In the genomic region with DNA sequence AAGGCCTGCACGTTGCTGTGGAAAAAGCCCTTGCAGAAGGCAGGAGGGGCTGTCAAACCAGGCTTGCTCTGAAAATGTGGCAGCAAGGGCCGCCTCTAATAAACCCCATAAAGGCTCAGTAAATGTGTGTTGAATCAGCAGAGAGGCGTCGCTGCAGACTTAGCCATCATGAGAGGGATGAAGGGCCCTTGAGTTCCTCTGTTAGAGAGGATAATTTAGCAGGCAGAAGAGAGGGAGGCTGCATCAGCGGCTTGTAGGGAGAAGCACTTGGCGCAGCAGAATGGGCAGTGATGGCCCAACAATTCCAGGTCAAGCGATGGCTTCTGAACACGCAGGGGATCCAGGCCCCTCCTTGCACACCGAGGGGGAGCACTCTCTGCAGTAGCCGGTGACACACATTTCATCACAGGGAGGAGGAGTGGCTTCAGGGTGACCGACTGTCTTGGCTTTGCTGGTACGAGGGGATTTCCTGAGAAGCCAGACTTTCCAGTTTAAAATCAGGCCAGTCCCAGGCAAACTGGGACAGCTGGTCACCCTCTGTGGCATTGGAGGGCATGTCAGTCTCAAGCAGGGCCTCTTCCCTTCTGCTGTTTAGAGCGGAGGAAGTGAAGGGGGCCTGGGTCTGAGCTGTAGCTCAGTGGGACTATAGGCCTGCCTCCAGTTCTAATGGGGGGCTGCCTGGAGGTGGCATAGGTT, we compare ENCODE assay signal across 7 cellular contexts.
DNase-seq lines count a peak whose midpoint lies in the region; TF ChIP-seq lines count a peak whose summit lies in the region.
"Not testable (repeated sequence)": the region's sequence is repeated elsewhere in the genome, so short reads cannot be mapped to it uniquely, and the experiment has no call there.

No MANE protein-coding gene starts in this region.

- not testable (repeated sequence) for H3K9ac ChIP-seq in parathyroid adenoma

- H3K27me3 ChIP-seq in PC-9 (ENCODE audit: insufficient read depth, low read depth); parathyroid adenoma (ENCODE audit: control insufficient read depth, insufficient read depth, low read length): not testable (repeated sequence)

- not testable (repeated sequence) for H3K9me2 ChIP-seq in PC-9 (ENCODE audit: insufficient read depth)

- not testable (repeated sequence) for H4K20me1 ChIP-seq in PC-9 (ENCODE audit: insufficient read depth)

- H3F3A ChIP-seq in PC-9 (ENCODE audit: insufficient read depth, low read depth) = peaks cover 23% of the 10 kb centered on the region

- not testable (repeated sequence) for BruUV-seq in PC-9 (replicated peaks; lab: Mats Ljungman, UMichigan)

- CTCF ChIA-PET in PC-9 (lab: Charles Lee) = not testable (repeated sequence)

- intact Hi-C loops in PC-9 (cut with micrococcal nuclease; ENCODE audit: unreplicated experiment) = not testable (repeated sequence)

- not testable (repeated sequence) for TF ChIP-seq CTCF in PC-9 (conservative IDR thresholded peaks at IDR 0.05); parathyroid adenoma (IDR thresholded peaks at IDR 0.05)

- POLR2A ChIA-PET in PC-9 (lab: Charles Lee; ENCODE audit: unreplicated experiment) = not testable (repeated sequence)

- H3K36me3 ChIP-seq in PC-9 (ENCODE audit: low read depth); parathyroid adenoma (ENCODE audit: control insufficient read depth, insufficient read depth, low read length): not testable (repeated sequence)

- H3K27ac ChIP-seq in PC-9 = peak overlapping the region; percentile 30
- not testable (repeated sequence) for H3K27ac ChIP-seq in parathyroid adenoma

- not testable (repeated sequence) for H3K79me2 ChIP-seq in PC-9 (ENCODE audit: low read depth); parathyroid adenoma

- peak overlapping the region; percentile 45 for H3K4me2 ChIP-seq in PC-9
- H3K4me2 ChIP-seq in parathyroid adenoma (ENCODE audit: low read length) = not testable (repeated sequence)

- not testable (repeated sequence) for H3K4me3 ChIP-seq in PC-9; parathyroid adenoma (ENCODE audit: low read depth, low read length)

- not testable (repeated sequence) for H3K9me3 ChIP-seq in PC-9 (ENCODE audit: insufficient read depth, low read depth); parathyroid adenoma (ENCODE audit: control insufficient read depth, low read length)

- peaks cover 44% of the 10 kb centered on the region for H3K4me1 ChIP-seq in PC-9 (replicated peaks; ENCODE audit: insufficient read depth)
- not testable (repeated sequence) for H3K4me1 ChIP-seq in parathyroid adenoma

- peak; percentile 91 for DNase-seq in DMS53 (lab: John Stamatoyannopoulos, UW)
- DNase-seq in NCI-H1092 treated with DMSO at 0.1 percent for 48 hours (lab: John Stamatoyannopoulos, UW) = peak; percentile 86
- peak; percentile 64 for DNase-seq in NCI-H2029 (lab: John Stamatoyannopoulos, UW)
- peak; percentile 47 for DNase-seq in NCI-H345 (lab: John Stamatoyannopoulos, UW)
- DNase-seq in PC-9 = peak; percentile 55 to 64
- DNase-seq in islet precursor cell = peak; percentile 50

- not testable (repeated sequence) for H2AFZ ChIP-seq in PC-9
- peak overlapping the region; percentile 60 for H2AFZ ChIP-seq in parathyroid adenoma
